ENCODE assay signal across 30 cellular contexts in the genomic region with DNA sequence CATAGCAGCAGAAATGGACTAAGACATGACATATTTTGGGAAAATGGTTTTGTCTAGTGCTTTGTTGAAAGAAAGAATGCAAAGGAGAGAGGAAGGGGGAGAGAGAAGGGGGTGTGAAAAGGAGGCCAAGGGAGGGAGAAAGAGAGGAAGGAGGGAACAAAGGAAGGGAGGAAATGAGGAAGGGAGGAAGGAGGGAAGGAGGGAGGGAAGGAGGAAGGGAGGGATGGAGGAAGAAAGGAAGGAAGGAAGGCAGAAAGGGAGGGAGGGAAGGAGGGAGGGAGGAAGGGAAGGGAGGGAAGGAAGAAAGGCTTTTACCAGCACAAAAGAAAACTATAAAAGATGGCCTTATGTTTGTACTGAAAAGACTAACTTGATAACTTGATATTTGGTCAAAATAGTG.
"Had no signal": no experiment of that assay in that cellular context is flagged by ENCODE, and none has a peak within 500 bp of the region (broad histone marks: within the 10 kb centered on the region; RNA-seq: fewer than 3 reads in every experiment).

No MANE protein-coding gene starts in this region.

- H3K4me3 ChIP-seq: adrenal gland, body of pancreas, gastroesophageal sphincter had no signal

- FAIRE-seq: colon, endometrium had no signal

- H3K9me3 ChIP-seq: adrenal gland, body of pancreas, gastroesophageal sphincter had no signal

- H3K9me3 Mint-ChIP-seq: activated CD4-positive, alpha-beta memory T cell treated with anti-CD3 and anti-CD28 coated beads for 36 hours; activated T-helper 2 cell treated with anti-CD3 and anti-CD28 coated beads, Interferon-gamma antibody, Interleukin-2, Interleukin-4, amounts not matched to agents 10 μg/mL and 5 μg/mL and 100 μg/mL, durations not matched to agents 14 hours and 24 hours and 36 hours had no signal

- H3K4me3 Mint-ChIP-seq: activated CD4-positive, alpha-beta memory T cell treated with anti-CD3 and anti-CD28 coated beads for 36 hours; activated CD4-positive, alpha-beta T cell treated with anti-CD3 and anti-CD28 coated beads for 36 hours; activated CD4-positive, alpha-beta T cell treated with anti-CD3 and anti-CD28 coated beads, Interleukin-2, amount 10 ng/mL, durations not matched to agents 24 days and 14 days; activated CD8-positive, alpha-beta memory T cell treated with anti-CD3 and anti-CD28 coated beads, Interleukin-2, amount 10 ng/mL, durations not matched to agents 7 days and 5 days; activated CD8-positive, alpha-beta T cell treated with anti-CD3 and anti-CD28 coated beads, Interleukin-2, amount 10 ng/mL, durations not matched to agents 7 days and 5 days; activated naive CD4-positive, alpha-beta T cell treated with anti-CD3 and anti-CD28 coated beads for 36 hours; activated naive CD4-positive, alpha-beta T cell treated with anti-CD3 and anti-CD28 coated beads, Interleukin-2, amount 50 U/mL, for 24 hours; activated naive CD8-positive, alpha-beta T cell treated with anti-CD3 and anti-CD28 coated beads for 36 hours; activated naive CD8-positive, alpha-beta T cell treated with anti-CD3 and anti-CD28 coated beads, Interleukin-2, amount 50 U/mL, for 24 hours; activated T-helper 1 cell treated with anti-CD3 and anti-CD28 coated beads, Interleukin-12 subunit alpha, Interleukin-12 subunit beta, Interleukin-2, Interleukin-4 antibody, amounts not matched to agents 30 ng/mL and 10 ng/mL and 1 ng/mL, durations not matched to agents 14 hours and 24 hours and 36 hours had no signal

- H3K36me3 Mint-ChIP-seq: activated CD4-positive, alpha-beta memory T cell treated with anti-CD3 and anti-CD28 coated beads for 36 hours; activated CD8-positive, alpha-beta memory T cell treated with anti-CD3 and anti-CD28 coated beads, Interleukin-2, amount 10 ng/mL, durations not matched to agents 7 days and 5 days; activated naive CD8-positive, alpha-beta T cell treated with anti-CD3 and anti-CD28 coated beads for 36 hours had no signal

- H3K27ac ChIP-seq: adrenal gland, body of pancreas, gastroesophageal sphincter had no signal

- H3K4me1 ChIP-seq: adrenal gland, body of pancreas, gastroesophageal sphincter had no signal

- DNase-seq: activated CD4-positive, alpha-beta memory T cell treated with anti-CD3 and anti-CD28 coated beads for 36 hours; activated CD4-positive, alpha-beta T cell treated with anti-CD3 and anti-CD28 coated beads for 36 hours; activated CD4-positive, alpha-beta T cell treated with anti-CD3 and anti-CD28 coated beads, Interleukin-2, amount 10 ng/mL, durations not matched to agents 24 days and 14 days; activated CD4-positive, CD25-positive, alpha-beta regulatory T cell; activated CD4-positive, CD25-positive, alpha-beta regulatory T cell treated with anti-CD3 and anti-CD28 coated beads, Interleukin-2, amount 50 U/mL, for 72 hours; activated CD8-positive, alpha-beta memory T cell treated with anti-CD3 and anti-CD28 coated beads, Interleukin-2, amount 10 ng/mL, durations not matched to agents 7 days and 5 days; activated CD8-positive, alpha-beta memory T cell treated with anti-CD3 and anti-CD28 coated beads, Interleukin-2, amount 50 U/mL, for 4 hours; activated CD8-positive, alpha-beta T cell treated with anti-CD3 and anti-CD28 coated beads, Interleukin-2, amount 10 ng/mL, durations not matched to agents 7 days and 5 days; activated effector memory CD4-positive, alpha-beta T cell treated with anti-CD3 and anti-CD28 coated beads, Interleukin-2, amount 50 U/mL, for 16 hours; activated naive CD4-positive, alpha-beta T cell treated with anti-CD3 and anti-CD28 coated beads for 36 hours; activated naive CD8-positive, alpha-beta T cell treated with anti-CD3 and anti-CD28 coated beads for 36 hours; activated naive CD8-positive, alpha-beta T cell treated with anti-CD3 and anti-CD28 coated beads, Interleukin-2, amount 50 U/mL, for 24 hours; activated T-cell treated with anti-CD3 and anti-CD28 coated beads, Interleukin-2, amount 50 U/mL, for 1 hour; activated T-cell treated with anti-CD3 and anti-CD28 coated beads, Interleukin-2, amount 50 U/mL, for 48 hours; adrenal gland; amygdala; aorta; body of pancreas; caudate nucleus; cortex of kidney; effector CD8-positive, alpha-beta T cell; foreskin melanocyte; T-helper 2 cell had no signal

- H3K4me1 Mint-ChIP-seq: activated CD4-positive, alpha-beta T cell treated with anti-CD3 and anti-CD28 coated beads for 36 hours; activated CD4-positive, alpha-beta T cell treated with anti-CD3 and anti-CD28 coated beads, Interleukin-2, amount 10 ng/mL, durations not matched to agents 24 days and 14 days; activated CD8-positive, alpha-beta memory T cell treated with anti-CD3 and anti-CD28 coated beads, Interleukin-2, amount 10 ng/mL, durations not matched to agents 7 days and 5 days; activated naive CD4-positive, alpha-beta T cell treated with anti-CD3 and anti-CD28 coated beads, Interleukin-2, amount 50 U/mL, for 24 hours; activated naive CD8-positive, alpha-beta T cell treated with anti-CD3 and anti-CD28 coated beads for 36 hours; activated naive CD8-positive, alpha-beta T cell treated with anti-CD3 and anti-CD28 coated beads, Interleukin-2, amount 50 U/mL, for 24 hours had no signal

- H3K27me3 ChIP-seq: adrenal gland, body of pancreas, gastroesophageal sphincter had no signal

- H3K27me3 Mint-ChIP-seq: activated naive CD4-positive, alpha-beta T cell treated with anti-CD3 and anti-CD28 coated beads, Interleukin-2, amount 50 U/mL, for 24 hours had no signal

- H3K27ac Mint-ChIP-seq: activated CD4-positive, alpha-beta memory T cell treated with anti-CD3 and anti-CD28 coated beads for 36 hours; activated CD4-positive, alpha-beta T cell treated with anti-CD3 and anti-CD28 coated beads for 36 hours; activated CD4-positive, alpha-beta T cell treated with anti-CD3 and anti-CD28 coated beads, Interleukin-2, amount 10 ng/mL, durations not matched to agents 24 days and 14 days; activated CD8-positive, alpha-beta memory T cell treated with anti-CD3 and anti-CD28 coated beads, Interleukin-2, amount 10 ng/mL, durations not matched to agents 7 days and 5 days; activated CD8-positive, alpha-beta T cell treated with anti-CD3 and anti-CD28 coated beads, Interleukin-2, amount 10 ng/mL, durations not matched to agents 7 days and 5 days; activated naive CD4-positive, alpha-beta T cell treated with anti-CD3 and anti-CD28 coated beads for 36 hours; activated naive CD4-positive, alpha-beta T cell treated with anti-CD3 and anti-CD28 coated beads, Interleukin-2, amount 50 U/mL, for 24 hours; activated naive CD8-positive, alpha-beta T cell treated with anti-CD3 and anti-CD28 coated beads for 36 hours; activated naive CD8-positive, alpha-beta T cell treated with anti-CD3 and anti-CD28 coated beads, Interleukin-2, amount 50 U/mL, for 24 hours; activated T-helper 1 cell treated with anti-CD3 and anti-CD28 coated beads, Interleukin-12 subunit alpha, Interleukin-12 subunit beta, Interleukin-2, Interleukin-4 antibody, amounts not matched to agents 30 ng/mL and 10 ng/mL and 1 ng/mL, durations not matched to agents 14 hours and 24 hours and 36 hours; activated T-helper 2 cell treated with anti-CD3 and anti-CD28 coated beads, Interferon-gamma antibody, Interleukin-2, Interleukin-4, amounts not matched to agents 10 μg/mL and 5 μg/mL and 100 μg/mL, durations not matched to agents 14 hours and 24 hours and 36 hours had no signal

- ATAC-seq: activated CD4-positive, alpha-beta T cell treated with anti-CD3 and anti-CD28 coated beads for 36 hours; activated CD8-positive, alpha-beta memory T cell treated with anti-CD3 and anti-CD28 coated beads, Interleukin-2, amount 10 ng/mL, durations not matched to agents 7 days and 5 days; activated CD8-positive, alpha-beta T cell treated with anti-CD3 and anti-CD28 coated beads, Interleukin-2, amount 10 ng/mL, durations not matched to agents 7 days and 5 days; activated naive CD8-positive, alpha-beta T cell treated with anti-CD3 and anti-CD28 coated beads, Interleukin-2, amount 50 U/mL, for 24 hours; body of pancreas; esophagus mucosa; gastroesophageal sphincter had no signal

- H3K36me3 ChIP-seq: adrenal gland, gastroesophageal sphincter had no signal
